In the genomic region with DNA sequence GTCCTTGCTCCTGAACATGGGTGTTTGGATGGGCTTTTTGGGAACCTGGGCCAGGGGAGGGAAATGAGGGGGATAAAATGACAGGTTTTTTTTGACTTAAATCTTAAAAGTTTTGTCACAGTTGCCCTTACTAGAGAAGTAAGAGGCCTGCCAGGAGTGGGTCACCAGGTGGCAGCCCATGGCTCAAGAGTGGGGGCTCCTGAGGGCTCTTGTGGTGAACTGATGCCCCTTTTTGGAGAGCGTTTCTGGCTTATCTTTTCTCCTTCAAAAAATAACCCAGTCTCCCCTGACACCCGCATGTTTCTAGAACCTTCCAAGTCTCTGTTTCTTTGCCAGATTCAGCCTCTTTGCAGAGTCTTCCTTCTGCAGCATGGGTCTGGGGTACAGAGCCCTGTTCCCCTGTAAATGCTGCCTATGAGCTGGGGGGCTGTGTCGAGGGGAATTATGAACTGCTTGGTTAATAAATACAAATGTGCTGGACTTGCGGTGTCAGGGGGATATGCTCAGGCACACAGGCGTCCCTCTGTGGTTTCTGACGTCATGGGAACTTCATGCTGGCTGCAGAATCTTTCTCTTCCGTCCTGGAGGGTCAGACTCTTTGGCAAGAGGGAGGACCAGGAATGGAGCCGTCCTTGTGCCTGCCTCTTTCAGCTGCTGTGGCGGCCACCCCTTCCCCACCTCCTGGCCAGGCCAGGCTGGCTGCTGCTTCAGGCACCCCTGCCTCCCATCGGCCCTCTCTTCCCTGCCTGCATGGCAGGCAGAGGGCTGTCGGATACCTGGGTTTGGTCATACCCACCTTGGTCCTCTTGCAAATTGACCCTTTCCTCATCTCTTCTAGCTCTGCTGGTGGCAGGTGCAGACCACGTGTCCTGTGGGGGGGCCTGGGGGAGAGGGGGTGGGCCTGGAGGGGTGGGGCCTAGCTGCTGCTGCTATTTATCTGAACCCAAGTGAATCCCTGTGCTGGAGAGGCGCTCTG, we compare ENCODE assay signal across 8 cellular contexts. TPM values are rescaled to one million over a fixed set of nuclear protein-coding genes. Genes with fewer than 3 reads are reported as not detected.
DNase-seq lines count a peak whose midpoint lies in the region; ATAC-seq and TF ChIP-seq lines count a peak whose summit lies in the region.

No MANE protein-coding gene starts in this region.

- H3K27me3 ChIP-seq in CD8-positive, alpha-beta memory T cell (ENCODE audit: insufficient read depth, low read length, poor library complexity, severe bottlenecking), result no peaks in the 10 kb centered on the region
- H3K27me3 ChIP-seq in H7 (ENCODE audit: control insufficient read depth, insufficient read depth, low read length) (no peaks in the 10 kb centered on the region), dorsolateral prefrontal cortex (no peaks in the 10 kb centered on the region), testis (no peaks in the 10 kb centered on the region)

- in situ Hi-C loops in SK-MEL-5 (cut with HindIII; ENCODE audit: low pct_unique_long_range_greater_than_20kb, low sequenced_read_pairs), result no loop called here

- H3K9me3 Mint-ChIP-seq in CD8-positive, alpha-beta memory T cell, result no peaks in the 10 kb centered on the region

- peak overlapping the region; percentile 26 to 84 (median 71) for H3K4me3 Mint-ChIP-seq in CD8-positive, alpha-beta memory T cell

- H3K4me1 ChIP-seq in CD8-positive, alpha-beta memory T cell (ENCODE audit: insufficient read depth, low read length), result peaks cover 38% of the 10 kb centered on the region
- H3K4me1 ChIP-seq in testis, result peaks cover 84% of the 10 kb centered on the region

- no peak for TF ChIP-seq CTCF in dorsolateral prefrontal cortex (IDR thresholded peaks at IDR 0.05 in 54 of 56, conservative IDR thresholded peaks at IDR 0.05 in 2 of 56; ENCODE audit: low read depth in 1 of 56, partially characterized antibody in 56 of 56)
- no peak for TF ChIP-seq CTCF in testis (IDR thresholded peaks at IDR 0.05)

- H3K36me3 Mint-ChIP-seq in CD8-positive, alpha-beta memory T cell, result peaks cover 0 to 44% (median 3%) of the 10 kb centered on the region in 3 donors

- H3K27ac Mint-ChIP-seq in CD8-positive, alpha-beta memory T cell, result peak overlapping the region; percentile 57 to 97 (median 88)

- peaks cover 0 to 1% of the 10 kb centered on the region in 2 donors for H3K27me3 Mint-ChIP-seq in CD8-positive, alpha-beta memory T cell

- intact Hi-C loops in dorsolateral prefrontal cortex (cut with DNase I) (no loop called here), testis (cut with DNase I; ENCODE audit: low total_unique reads) (loop anchor here (10.0 kb wide), 1 partner anchor 343 kb away; no protein-coding TSS in a partner anchor)

- peaks cover 21% of the 10 kb centered on the region for H3K36me3 ChIP-seq in CD8-positive, alpha-beta memory T cell (ENCODE audit: insufficient read depth, low read length)
- peaks cover 13% of the 10 kb centered on the region for H3K36me3 ChIP-seq in H7 (replicated peaks; ENCODE audit: control insufficient read depth, insufficient read depth, low read length)
- no peaks in the 10 kb centered on the region for H3K36me3 ChIP-seq in testis (ENCODE audit: low read depth, missing control alignments)

- ATAC-seq in HG03439 (IDR thresholded peaks at IDR 0.05; ENCODE audit: unreplicated experiment) (no peak), HG02870 (IDR thresholded peaks at IDR 0.05; ENCODE audit: unreplicated experiment) (no peak)

- H3K4me1 Mint-ChIP-seq in CD8-positive, alpha-beta memory T cell, result peaks cover 28 to 47% (median 29%) of the 10 kb centered on the region in 3 donors

- H3K27ac ChIP-seq in CD8-positive, alpha-beta memory T cell (ENCODE audit: low read depth, low read length), result peak overlapping the region; percentile 95
- peak overlapping the region; percentile 98 to 100 (median 100) for H3K27ac ChIP-seq in dorsolateral prefrontal cortex
- H3K27ac ChIP-seq in testis, result peak overlapping the region; percentile 96 to 98

- peak overlapping the region; percentile 41 for H3K4me3 ChIP-seq in CD8-positive, alpha-beta memory T cell (ENCODE audit: low read length)
- H3K4me3 ChIP-seq in H7 (ENCODE audit: insufficient read depth, low read depth, low read length) (no peak overlapping the region), dorsolateral prefrontal cortex (peak overlapping the region in 42 of 59 donors; percentile 9 to 66 (median 52)), testis (peak overlapping the region in 1 of 2 donors; percentile 9)

- no peaks in the 10 kb centered on the region for H3K9me3 ChIP-seq in CD8-positive, alpha-beta memory T cell (ENCODE audit: low read length)
- no peaks in the 10 kb centered on the region for H3K9me3 ChIP-seq in testis

- WGBS in testis, 2 donors, result 25 to 40% methylated on average over 10 to 13 of the region's 13 CpGs

- no peak for TF ChIP-seq POLR2A in testis (IDR thresholded peaks at IDR 0.05)

- POLR2A ChIA-PET in CD8-positive, alpha-beta memory T cell (lab: Charles Lee), result interaction anchor here (2.9 kb wide), 1 partner anchor 484 kb away, joined by 14 read pairs; the partner anchor contains the start of gene NTMT1

- DNase-seq in CD8-positive, alpha-beta memory T cell, result peak in 2 of 5 donors; percentile 5 to 32
- DNase-seq in H7 (peak; percentile 75), SK-MEL-5 (ENCODE audit: low read depth, low spot score) (peak; percentile 75), dorsolateral prefrontal cortex (peak in 2 of 10 donors; percentile 19 to 57), lung microvascular endothelial cell (ENCODE audit: low read depth in 2 of 2) (peak; percentile 85 to 91), testis (peak; percentile 71)

- CTCF ChIA-PET in CD8-positive, alpha-beta memory T cell (lab: Charles Lee), result interaction anchor here (0.7 to 7.8 kb wide), 19 partner anchors 10 to 649 kb away, joined by 3 to 122 read pairs (median 7); partner anchors contain the start of genes ASB6, C9orf50, IER5L and NTMT1

RNA-seq across cellular contexts. Expression of gene PTPA, which starts 30.1 kb away (rescaled TPM):
- 100 to 1,000 TPM; 107 to 116 TPM for total RNA-seq in CD8-positive, alpha-beta memory T cell
- 15.6 TPM for polyA plus RNA-seq in CD8-positive, alpha-beta memory T cell
- 160 and 166 TPM in 2 replicates for total RNA-seq in H7 (2014; rRNA removed; shearing (Covaris generic))
- 88.1 and 95.8 TPM in 2 replicates for total RNA-seq in SK-MEL-5 (2014; rRNA removed; shearing (Covaris generic))
- 94.5 and 112 TPM in 2 replicates for polyA plus RNA-seq in SK-MEL-5 (2015; cell fraction: cytosol; rRNA removed)
- polyA plus RNA-seq in SK-MEL-5 (2015; cell fraction: nucleus; rRNA removed), result 51.9 and 52.3 TPM in 2 replicates
- 100 to 1,000 TPM; 149 to 296 (median 203) TPM for total RNA-seq in dorsolateral prefrontal cortex
- total RNA-seq in lung microvascular endothelial cell, result 86.1 and 94.8 TPM in 2 replicates
- 100 to 1,000 TPM; 163 to 177 TPM for total RNA-seq in testis
- polyA plus RNA-seq in testis (ENCODE audit: insufficient read depth, low read depth, low replicate concordance), result 268 TPM

RNA-seq across cellular contexts. Expression of gene CRAT, which starts 30.8 kb away (rescaled TPM):
- 1 to 10 TPM; 9.8 to 10.0 TPM for total RNA-seq in CD8-positive, alpha-beta memory T cell
- polyA plus RNA-seq in CD8-positive, alpha-beta memory T cell, result 20.1 TPM
- total RNA-seq in H7 (2014; rRNA removed; shearing (Covaris generic)), result 13.6 and 14.9 TPM in 2 replicates
- 9.4 and 12.7 TPM in 2 replicates for total RNA-seq in SK-MEL-5 (2014; rRNA removed; shearing (Covaris generic))
- polyA plus RNA-seq in SK-MEL-5 (2015; cell fraction: cytosol; rRNA removed), result 44.1 and 52.5 TPM in 2 replicates
- polyA plus RNA-seq in SK-MEL-5 (2015; cell fraction: nucleus; rRNA removed), result 24.4 and 30.5 TPM in 2 replicates
- total RNA-seq in dorsolateral prefrontal cortex (10 to 100 TPM; 32.6 to 71.0 (median 47.5) TPM), lung microvascular endothelial cell (24.2 and 25.6 TPM in 2 replicates), testis (100 to 1,000 TPM; 188 to 272 TPM)
- 451 TPM for polyA plus RNA-seq in testis (ENCODE audit: insufficient read depth, low read depth, low replicate concordance)

RNA-seq across cellular contexts. Expression of gene IER5L, which starts 36.7 kb away (rescaled TPM):
- 1 to 10 TPM; 2.8 to 3.0 TPM for total RNA-seq in CD8-positive, alpha-beta memory T cell
- polyA plus RNA-seq in CD8-positive, alpha-beta memory T cell, result 0.16 TPM
- 11.1 and 13.3 TPM in 2 replicates for total RNA-seq in H7 (2014; rRNA removed; shearing (Covaris generic))
- 53.9 and 57.1 TPM in 2 replicates for total RNA-seq in SK-MEL-5 (2014; rRNA removed; shearing (Covaris generic))
- 70.4 and 75.0 TPM in 2 replicates for polyA plus RNA-seq in SK-MEL-5 (2015; cell fraction: cytosol; rRNA removed)
- polyA plus RNA-seq in SK-MEL-5 (2015; cell fraction: nucleus; rRNA removed), result 17.7 and 39.4 TPM in 2 replicates
- 10 to 100 TPM in 102 of 120 experiments, 1 to 10 TPM in 18; 4.7 to 34.0 (median 13.8) TPM for total RNA-seq in dorsolateral prefrontal cortex
- total RNA-seq in lung microvascular endothelial cell, result 13.1 and 20.4 TPM in 2 replicates
- 10 to 100 TPM; 12.6 to 25.4 TPM for total RNA-seq in testis
- polyA plus RNA-seq in testis (ENCODE audit: insufficient read depth, low read depth, low replicate concordance), result 4.8 TPM
